ENCODE assay signal across 1 cellular context in the genomic region with DNA sequence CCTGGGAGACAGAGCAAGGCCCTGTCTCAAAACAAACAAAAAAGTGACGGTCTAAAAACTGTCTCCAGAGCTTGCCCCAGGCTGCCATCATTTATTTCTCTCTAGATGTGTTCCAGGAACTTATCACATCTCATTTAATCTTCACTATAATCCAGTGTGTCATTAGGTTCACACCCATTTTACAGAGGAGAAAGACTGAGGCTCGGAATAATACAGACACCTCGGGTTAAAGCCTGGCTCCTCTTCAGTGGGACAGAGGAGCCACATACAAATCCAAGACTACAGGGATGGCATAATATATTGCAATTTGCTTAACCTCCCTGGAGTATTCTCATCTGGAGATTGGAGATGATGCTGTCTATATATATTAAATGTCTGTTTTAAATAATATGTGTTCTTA.
TF ChIP-seq lines count a peak whose summit lies in the region.

No MANE protein-coding gene starts in this region.

TF ChIP-seq in K562, 482 proteins besides CTCF, POLR2A, EP300 and RAD21:
- TF ChIP-seq NONO (IDR thresholded peaks at IDR 0.05; ENCODE audit: low read depth in 2 of 2, low read length in 1 of 2) = no peak
- TF ChIP-seq, protein P1, sequence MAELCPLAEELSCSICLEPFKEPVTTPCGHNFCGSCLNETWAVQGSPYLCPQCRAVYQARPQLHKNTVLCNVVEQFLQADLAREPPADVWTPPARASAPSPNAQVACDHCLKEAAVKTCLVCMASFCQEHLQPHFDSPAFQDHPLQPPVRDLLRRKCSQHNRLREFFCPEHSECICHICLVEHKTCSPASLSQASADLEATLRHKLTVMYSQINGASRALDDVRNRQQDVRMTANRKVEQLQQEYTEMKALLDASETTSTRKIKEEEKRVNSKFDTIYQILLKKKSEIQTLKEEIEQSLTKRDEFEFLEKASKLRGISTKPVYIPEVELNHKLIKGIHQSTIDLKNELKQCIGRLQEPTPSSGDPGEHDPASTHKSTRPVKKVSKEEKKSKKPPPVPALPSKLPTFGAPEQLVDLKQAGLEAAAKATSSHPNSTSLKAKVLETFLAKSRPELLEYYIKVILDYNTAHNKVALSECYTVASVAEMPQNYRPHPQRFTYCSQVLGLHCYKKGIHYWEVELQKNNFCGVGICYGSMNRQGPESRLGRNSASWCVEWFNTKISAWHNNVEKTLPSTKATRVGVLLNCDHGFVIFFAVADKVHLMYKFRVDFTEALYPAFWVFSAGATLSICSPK (IDR thresholded peaks at IDR 0.05; ENCODE audit: borderline replicate concordance) = no peak
- TF ChIP-seq STAG1 (CRISPR knock-in tag; IDR thresholded peaks at IDR 0.05; ENCODE audit: borderline replicate concordance) = no peak
- no peak for TF ChIP-seq SMARCA4 (IDR thresholded peaks at IDR 0.05)
- peak; percentile 85 for TF ChIP-seq RBM25 (IDR thresholded peaks at IDR 0.05; ENCODE audit: low read depth, low read length, severe bottlenecking)
- TF ChIP-seq, protein P2, sequence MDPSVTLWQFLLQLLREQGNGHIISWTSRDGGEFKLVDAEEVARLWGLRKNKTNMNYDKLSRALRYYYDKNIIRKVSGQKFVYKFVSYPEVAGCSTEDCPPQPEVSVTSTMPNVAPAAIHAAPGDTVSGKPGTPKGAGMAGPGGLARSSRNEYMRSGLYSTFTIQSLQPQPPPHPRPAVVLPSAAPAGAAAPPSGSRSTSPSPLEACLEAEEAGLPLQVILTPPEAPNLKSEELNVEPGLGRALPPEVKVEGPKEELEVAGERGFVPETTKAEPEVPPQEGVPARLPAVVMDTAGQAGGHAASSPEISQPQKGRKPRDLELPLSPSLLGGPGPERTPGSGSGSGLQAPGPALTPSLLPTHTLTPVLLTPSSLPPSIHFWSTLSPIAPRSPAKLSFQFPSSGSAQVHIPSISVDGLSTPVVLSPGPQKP (CRISPR knock-in tag; IDR thresholded peaks at IDR 0.05) = no peak
- no peak for TF ChIP-seq ZNF57 (CRISPR knock-in tag; IDR thresholded peaks at IDR 0.05)
- no peak for TF ChIP-seq TRIM24 (IDR thresholded peaks at IDR 0.05)
- no peak for TF ChIP-seq SRSF7 (optimal IDR thresholded peaks at IDR 0.05; ENCODE audit: low read depth, low read length)
- no peak for TF ChIP-seq RFX7 (CRISPR knock-in tag; IDR thresholded peaks at IDR 0.05)
- no peak for TF ChIP-seq CC2D1A (IDR thresholded peaks at IDR 0.05)
- no peak for TF ChIP-seq MYC (IDR thresholded peaks at IDR 0.05; ENCODE audit: low read depth, low read length)
- no peak for TF ChIP-seq MYC (CRISPR knock-in tag; IDR thresholded peaks at IDR 0.05; ENCODE audit: borderline replicate concordance, low read depth)
- TF ChIP-seq ZNF699 (CRISPR knock-in tag; IDR thresholded peaks at IDR 0.05; ENCODE audit: insufficient replicate concordance) = no peak
- TF ChIP-seq SAFB (IDR thresholded peaks at IDR 0.05; ENCODE audit: borderline replicate concordance, low read depth, low read length) = no peak
- TF ChIP-seq, protein P3, sequence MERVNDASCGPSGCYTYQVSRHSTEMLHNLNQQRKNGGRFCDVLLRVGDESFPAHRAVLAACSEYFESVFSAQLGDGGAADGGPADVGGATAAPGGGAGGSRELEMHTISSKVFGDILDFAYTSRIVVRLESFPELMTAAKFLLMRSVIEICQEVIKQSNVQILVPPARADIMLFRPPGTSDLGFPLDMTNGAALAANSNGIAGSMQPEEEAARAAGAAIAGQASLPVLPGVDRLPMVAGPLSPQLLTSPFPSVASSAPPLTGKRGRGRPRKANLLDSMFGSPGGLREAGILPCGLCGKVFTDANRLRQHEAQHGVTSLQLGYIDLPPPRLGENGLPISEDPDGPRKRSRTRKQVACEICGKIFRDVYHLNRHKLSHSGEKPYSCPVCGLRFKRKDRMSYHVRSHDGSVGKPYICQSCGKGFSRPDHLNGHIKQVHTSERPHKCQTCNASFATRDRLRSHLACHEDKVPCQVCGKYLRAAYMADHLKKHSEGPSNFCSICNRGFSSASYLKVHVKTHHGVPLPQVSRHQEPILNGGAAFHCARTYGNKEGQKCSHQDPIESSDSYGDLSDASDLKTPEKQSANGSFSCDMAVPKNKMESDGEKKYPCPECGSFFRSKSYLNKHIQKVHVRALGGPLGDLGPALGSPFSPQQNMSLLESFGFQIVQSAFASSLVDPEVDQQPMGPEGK (CRISPR knock-in tag; IDR thresholded peaks at IDR 0.05; ENCODE audit: borderline replicate concordance) = no peak
- TF ChIP-seq, protein P4, sequence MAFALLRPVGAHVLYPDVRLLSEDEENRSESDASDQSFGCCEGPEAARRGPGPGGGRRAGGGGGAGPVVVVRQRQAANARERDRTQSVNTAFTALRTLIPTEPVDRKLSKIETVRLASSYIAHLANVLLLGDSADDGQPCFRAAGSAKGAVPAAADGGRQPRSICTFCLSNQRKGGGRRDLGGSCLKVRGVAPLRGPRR (CRISPR knock-in tag; IDR thresholded peaks at IDR 0.05) = no peak
- TF ChIP-seq SMARCB1 (IDR thresholded peaks at IDR 0.05; ENCODE audit: insufficient read length, low read depth) = no peak
- 0 out of 4 replicates have a peak, but pooled peaks of 1 of the 2 experiments have one; percentile 8 for TF ChIP-seq KDM1A (IDR thresholded peaks at IDR 0.05)
